Comparison of ENCODE assay signal across 23 cellular contexts in genomic region chr22:46469701-46470100, GRCh38.
DNase-seq lines count a peak whose midpoint lies in the region; ATAC-seq and TF ChIP-seq lines count a peak whose summit lies in the region.
"Had no signal": no experiment of that assay in that cellular context is flagged by ENCODE, and none has a peak within 500 bp of the region (broad histone marks: within the 10 kb centered on the region; RNA-seq: fewer than 3 reads in every experiment).

No MANE protein-coding gene starts in this region.

- H3K36me3 ChIP-seq in PC-3 (ENCODE audit: low read depth, low read length): no peaks in the 10 kb centered on the region
- no peaks in the 10 kb centered on the region for H3K36me3 ChIP-seq in stomach
- H3K36me3 ChIP-seq: MG63 had no signal

- H3K27ac ChIP-seq in PC-3 (ENCODE audit: low read length) (no peak overlapping the region), stomach (no peak overlapping the region)

- H3K4me3 ChIP-seq in LNCaP clone FGC (ENCODE audit: low read depth, low read length) (no peak overlapping the region), PC-3 (ENCODE audit: low read length) (no peak overlapping the region), stomach (no peak overlapping the region)
- H3K4me3 ChIP-seq: GM23338, K562, MG63 had no signal

- no peak for TF ChIP-seq EP300 in stomach (IDR thresholded peaks at IDR 0.05)

- no peaks in the 10 kb centered on the region for H4K20me1 ChIP-seq in PC-3 (ENCODE audit: low read length)

- no peak overlapping the region for H3K4me2 ChIP-seq in PC-3 (ENCODE audit: low read length)
- H3K4me2 ChIP-seq: GM23338 had no signal

- POLR2A ChIA-PET in PC-3 (lab: Charles Lee; ENCODE audit: unreplicated experiment): no interaction called here

- TF ChIP-seq CTCF in LNCaP clone FGC (IDR thresholded peaks at IDR 0.05; ENCODE audit: control insufficient read depth, extremely low read depth, insufficient read depth) (no peak), PC-3 (conservative IDR thresholded peaks at IDR 0.05; ENCODE audit: low read depth, low read length) (no peak), stomach (IDR thresholded peaks at IDR 0.05) (no peak)

- CTCF ChIA-PET in PC-3 (lab: Charles Lee): no interaction called here

- H3K79me2 ChIP-seq in PC-3 (ENCODE audit: low read length): no peaks in the 10 kb centered on the region

- H3K27me3 ChIP-seq in PC-3 (ENCODE audit: low read length) (no peaks in the 10 kb centered on the region), stomach (peaks cover 0 to 23% (median 0%) of the 10 kb centered on the region in 3 donors)
- H3K27me3 ChIP-seq: MG63 had no signal

- H2AFZ ChIP-seq in PC-3 (ENCODE audit: low read length): no peak overlapping the region
- H2AFZ ChIP-seq: GM23338 had no signal

- H3K9ac ChIP-seq in PC-3 (ENCODE audit: low read length): no peak overlapping the region

- intact Hi-C loops in PC-3 (cut with micrococcal nuclease) (no loop called here), stomach (cut with DNase I; ENCODE audit: low total_unique reads) (no loop called here)

- DNase-seq in NCI-H510A treated with DMSO at 0.1 percent for 48 hours (lab: John Stamatoyannopoulos, UW) (peak; percentile 8), NCI-H510A (lab: John Stamatoyannopoulos, UW) (no peak), LNCaP clone FGC (ENCODE audit: low read depth) (peak; percentile 72), PC-3 (peak; percentile 27), stomach (peak; percentile 67), GM19240 (ENCODE audit: insufficient read length, low spot score) (no peak), SK-N-DZ (ENCODE audit: low spot score) (no peak)
- DNase-seq: C1 segment of cervical spinal cord; CD4-positive, alpha-beta memory T cell; DMS 273 treated with DMSO at 0.1 percent for 48 hours; H9; HFFc6; Kasumi-1; MG63; NCI-H1105 treated with DMSO at 0.1 percent for 48 hours; NCI-H146; NCI-H1930; NCI-H2171 treated with DMSO at 0.1 percent for 48 hours; NCI-H446; NCI-H526 treated with DMSO at 0.1 percent for 48 hours; T-helper 2 cell had no signal

- 31 to 41% (median 36%) methylated on average over 7 of the region's 7 CpGs for WGBS in stomach, 5 donors

- H3K4me1 ChIP-seq in PC-3 (ENCODE audit: insufficient read depth, low read length) (no peaks in the 10 kb centered on the region), stomach (peaks cover 9 to 25% (median 21%) of the 10 kb centered on the region in 4 donors)

- no peak for TF ChIP-seq POLR2A in stomach (IDR thresholded peaks at IDR 0.05)

- no peaks in the 10 kb centered on the region for H3F3A ChIP-seq in PC-3 (ENCODE audit: low read length, unreplicated experiment)

- H3K9me3 ChIP-seq in PC-3 (ENCODE audit: low read length) (no peaks in the 10 kb centered on the region), stomach (no peaks in the 10 kb centered on the region)
- H3K9me3 ChIP-seq: MG63 had no signal

- BruUV-seq in PC-3 (replicated peaks; lab: Mats Ljungman, UMichigan): no TSS peak

- H3K9me2 ChIP-seq in PC-3 (replicated peaks; ENCODE audit: low read length): no peaks in the 10 kb centered on the region

- no peak for ATAC-seq in PC-3
- ATAC-seq: GM23338, K562 had no signal

Comparison
In these comparisons a context has a peak if more than half of its experiments do, and no peak if none do; other contexts are left out.
1. DNase-seq: peak in NCI-H510A treated with DMSO at 0.1 percent for 48 hours (single experiment), LNCaP clone FGC (single experiment), PC-3 (single experiment) and stomach (single experiment); none in NCI-H510A (single experiment), GM19240 (single experiment) and SK-N-DZ (single experiment).